ENCODE assay signal across 28 cellular contexts in genomic region chr11:6099577-6099976, GRCh38. TPM values are rescaled to one million over a fixed set of nuclear protein-coding genes. Genes with fewer than 3 reads are reported as not detected.
"Had no signal": no experiment of that assay in that cellular context is flagged by ENCODE, and none has a peak within 500 bp of the region (broad histone marks: within the 10 kb centered on the region; RNA-seq: fewer than 3 reads in every experiment).

No MANE protein-coding gene starts in this region.

- ATAC-seq: activated T-helper 17 cell treated with anti-CD3 and anti-CD28 coated beads, Interleukin-2, amount 50 U/mL, for 72 hours; esophagus mucosa; left ventricle myocardium superior; natural killer cell had no signal

- H3K27me3 Mint-ChIP-seq: progenitor cell of endocrine pancreas had no signal

- DNase-seq: activated CD4-positive, alpha-beta T cell treated with anti-CD3 and anti-CD28 coated beads, Interleukin-2, amount 50 U/mL, for 4 hours; activated CD8-positive, alpha-beta memory T cell treated with anti-CD3 and anti-CD28 coated beads for 24 hours; activated CD8-positive, alpha-beta memory T cell treated with anti-CD3 and anti-CD28 coated beads, Interleukin-2, amount 50 U/mL, for 4 hours; activated naive CD4-positive, alpha-beta T cell; activated T-cell treated with anti-CD3 and anti-CD28 coated beads, Interleukin-2, amount 50 U/mL, for 24 hours; adrenal gland; effector memory CD4-positive, alpha-beta T cell; foreskin melanocyte; left ventricle myocardium superior; mammary epithelial cell; midbrain; natural killer cell; retina; stimulated activated CD4-positive, alpha-beta T cell treated with anti-CD3 and anti-CD28 coated beads, Interleukin-4, amount 100 ng/mL, for 1 hour; stimulated activated naive CD4-positive, alpha-beta T cell treated with Interleukin-2 at 50 U/mL for 16 hours; substantia nigra; T-helper 9 cell; thyroid gland had no signal

- H3K9me3 Mint-ChIP-seq: activated T-cell treated with anti-CD3 and anti-CD28 coated beads, Interleukin-2, amount 50 U/mL, for 24 hours; activated T-helper 17 cell treated with anti-CD3 and anti-CD28 coated beads, Interleukin-2, amount 50 U/mL, for 72 hours; central memory CD8-positive, alpha-beta T cell; natural killer cell had no signal

- H3K4me1 Mint-ChIP-seq: activated T-helper 17 cell treated with anti-CD3 and anti-CD28 coated beads, Interleukin-2, amount 50 U/mL, for 72 hours; central memory CD8-positive, alpha-beta T cell had no signal

- H3K27ac Mint-ChIP-seq: activated naive CD8-positive, alpha-beta T cell; activated T-cell treated with anti-CD3 and anti-CD28 coated beads, Interleukin-2, amount 50 U/mL, for 24 hours; activated T-helper 17 cell treated with anti-CD3 and anti-CD28 coated beads, Interleukin-2, amount 50 U/mL, for 72 hours; natural killer cell; progenitor cell of endocrine pancreas had no signal

- H3K4me3 Mint-ChIP-seq: activated naive CD8-positive, alpha-beta T cell; activated T-cell treated with anti-CD3 and anti-CD28 coated beads, Interleukin-2, amount 50 U/mL, for 24 hours; activated T-helper 17 cell treated with anti-CD3 and anti-CD28 coated beads, Interleukin-2, amount 50 U/mL, for 72 hours; central memory CD8-positive, alpha-beta T cell; natural killer cell had no signal

RNA-seq across cellular contexts. Expression of gene OR56B4, which starts 7.9 kb away (rescaled TPM):
- total RNA-seq: activated T-helper 17 cell treated with anti-CD3 and anti-CD28 coated beads, Interleukin-2, amount 50 U/mL, for 72 hours; adrenal gland; ascending aorta; dermis microvascular lymphatic vessel endothelial cell; endothelial cell of umbilical vein; esophagus mucosa; left ventricle myocardium superior; mammary epithelial cell; natural killer cell; osteocyte; progenitor cell of endocrine pancreas; thyroid gland; ureter had no signal
